In the genomic region with DNA sequence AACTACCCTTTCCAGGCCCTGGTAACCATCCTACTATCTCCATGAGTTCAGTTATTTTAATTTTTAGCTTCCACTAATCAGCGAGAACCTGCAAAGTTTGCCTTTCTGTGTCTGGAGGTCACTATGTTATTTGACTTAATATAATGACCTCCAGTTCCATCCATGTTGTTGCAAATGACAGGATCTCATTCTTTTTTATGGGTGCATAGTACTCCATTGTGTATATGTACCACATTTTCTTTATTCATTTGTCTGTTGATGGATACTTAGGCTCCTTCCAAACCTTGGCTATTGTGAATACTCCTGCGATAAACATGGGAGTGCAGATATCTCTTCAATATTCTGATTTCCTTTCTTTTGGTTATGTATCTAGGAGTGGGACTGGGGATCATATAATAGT, we compare ENCODE assay signal across 2 cellular contexts. TPM values are rescaled to one million over a fixed set of nuclear protein-coding genes. Genes with fewer than 3 reads are reported as not detected.
"Had no signal": no experiment of that assay in that cellular context is flagged by ENCODE, and none has a peak within 500 bp of the region (broad histone marks: within the 10 kb centered on the region; RNA-seq: fewer than 3 reads in every experiment).

No MANE protein-coding gene starts in this region.

RNA-seq across cellular contexts. Expression of a gene that starts 31.6 kb away (rescaled TPM):
- total RNA-seq: G401, GM12878 had no signal
